ENCODE assay signal across 9 cellular contexts in genomic region chr2:165877565-165878550, GRCh38.
DNase-seq lines count a peak whose midpoint lies in the region; ATAC-seq, FAIRE-seq and TF ChIP-seq lines count a peak whose summit lies in the region.
"Had no signal": no experiment of that assay in that cellular context is flagged by ENCODE, and none has a peak within 500 bp of the region (broad histone marks: within the 10 kb centered on the region; RNA-seq: fewer than 3 reads in every experiment).

No MANE protein-coding gene starts in this region.

- intact Hi-C loops in activated CD4-positive, alpha-beta memory T cell treated with anti-CD3 and anti-CD28 coated beads for 36 hours (cut with micrococcal nuclease) = loop anchor here (2.0 to 10.0 kb wide), 5 partner anchors 43 to 863 kb away; no protein-coding TSS in a partner anchor

- no peaks in the 10 kb centered on the region for H3K27me3 Mint-ChIP-seq in activated CD4-positive, alpha-beta memory T cell treated with anti-CD3 and anti-CD28 coated beads for 36 hours

- CTCF ChIA-PET in activated CD4-positive, alpha-beta memory T cell treated with anti-CD3 and anti-CD28 coated beads for 36 hours (lab: Charles Lee) = interaction anchor here (0.6 kb wide), 1 partner anchor 628 kb away, joined by 3 read pairs; no protein-coding TSS in a partner anchor

- no peaks in the 10 kb centered on the region for H3K9me3 Mint-ChIP-seq in activated CD4-positive, alpha-beta memory T cell treated with anti-CD3 and anti-CD28 coated beads for 36 hours

- POLR2A ChIA-PET in activated CD4-positive, alpha-beta memory T cell treated with anti-CD3 and anti-CD28 coated beads for 36 hours (lab: Charles Lee) = no interaction called here

- ATAC-seq in GM18907 (IDR thresholded peaks at IDR 0.05; ENCODE audit: unreplicated experiment) = peak; percentile 63
- ATAC-seq in HG03064 (IDR thresholded peaks at IDR 0.05; ENCODE audit: low read depth, unreplicated experiment) = peak; percentile 57

- H3K27ac Mint-ChIP-seq in activated CD4-positive, alpha-beta memory T cell treated with anti-CD3 and anti-CD28 coated beads for 36 hours = no peak overlapping the region

- peak; percentile 49 for DNase-seq in AG08395 (ENCODE audit: low spot score)
- DNase-seq in activated CD4-positive, alpha-beta memory T cell treated with anti-CD3 and anti-CD28 coated beads for 36 hours = peak; percentile 27
- no peak for DNase-seq in H4 (ENCODE audit: low spot score)
- no peak for DNase-seq in nucleus accumbens (lab: John Stamatoyannopoulos, UW)
- no peak for DNase-seq in GM12892 (ENCODE audit: insufficient read length)
- no peak for DNase-seq in NCI-H2171 (lab: John Stamatoyannopoulos, UW)

- no peak for TF ChIP-seq POLR2A in GM12892 (IDR thresholded peaks at IDR 0.05; ENCODE audit: low read depth, low read length)

- peaks cover 25% of the 10 kb centered on the region for H3K4me1 Mint-ChIP-seq in activated CD4-positive, alpha-beta memory T cell treated with anti-CD3 and anti-CD28 coated beads for 36 hours (ENCODE audit: low read depth)

- FAIRE-seq in GM12892 (lab: Jason Lieb, UNC) = no peak
- FAIRE-seq: frontal cortex had no signal

- no peak overlapping the region for H3K4me3 Mint-ChIP-seq in activated CD4-positive, alpha-beta memory T cell treated with anti-CD3 and anti-CD28 coated beads for 36 hours

- H3K36me3 Mint-ChIP-seq in activated CD4-positive, alpha-beta memory T cell treated with anti-CD3 and anti-CD28 coated beads for 36 hours = peaks cover 12% of the 10 kb centered on the region

Comparison
In these comparisons a context has a peak if more than half of its experiments do, and no peak if none do; other contexts are left out.
1. DNase-seq: peak in AG08395 (single experiment) and activated CD4-positive, alpha-beta memory T cell treated with anti-CD3 and anti-CD28 coated beads for 36 hours (single experiment); none in H4 (single experiment), nucleus accumbens (0 of 56), GM12892 (single experiment) and NCI-H2171 (single experiment).